8 cellular contexts compared by ENCODE assay signal in genomic region chr6:71287038-71287437, GRCh38. TPM values are rescaled to one million over a fixed set of nuclear protein-coding genes. Genes with fewer than 3 reads are reported as not detected.
DNase-seq lines count a peak whose midpoint lies in the region; ATAC-seq and TF ChIP-seq lines count a peak whose summit lies in the region.
"Had no signal": no experiment of that assay in that cellular context is flagged by ENCODE, and none has a peak within 500 bp of the region (broad histone marks: within the 10 kb centered on the region; RNA-seq: fewer than 3 reads in every experiment).

No MANE protein-coding gene starts in this region.

- H3K4me3 Mint-ChIP-seq in IgD-negative memory B cell: peak overlapping the region; percentile 81 to 95 (median 92)
- no peak overlapping the region for H3K4me3 Mint-ChIP-seq in stimulated activated memory B cell treated with anti-CD40 and anti-IgM and Interleukin-4, amounts not matched to agents 10 μg/mL and 1 μg/mL and 100 μg/mL, for 72 hours
- H3K4me3 Mint-ChIP-seq in WTC11: no peak overlapping the region
- H3K4me3 Mint-ChIP-seq in CD8-positive, alpha-beta T cell: no peak overlapping the region

- H3K4me3 ChIP-seq in CD8-positive, alpha-beta T cell (ENCODE audit: low read depth, low read length): no peak overlapping the region
- H3K4me3 ChIP-seq: K562 had no signal

- H3K27ac Mint-ChIP-seq in IgD-negative memory B cell (peak overlapping the region; percentile 80 to 94 (median 92)), WTC11 (no peak overlapping the region)
- peak overlapping the region; percentile 81 for H3K27ac Mint-ChIP-seq in stimulated activated memory B cell treated with anti-CD40 and anti-IgM and Interleukin-4, amounts not matched to agents 10 μg/mL and 1 μg/mL and 100 μg/mL, for 72 hours
- H3K27ac Mint-ChIP-seq in CD8-positive, alpha-beta T cell: no peak overlapping the region

- no peaks in the 10 kb centered on the region for H3K27me3 ChIP-seq in CD8-positive, alpha-beta T cell (ENCODE audit: insufficient read depth, low read length)

- H3K9me3 ChIP-seq in CD8-positive, alpha-beta T cell (ENCODE audit: low read length): no peaks in the 10 kb centered on the region

- H3K36me3 Mint-ChIP-seq in IgD-negative memory B cell (peaks cover 6% of the 10 kb centered on the region), WTC11 (no peaks in the 10 kb centered on the region)
- H3K36me3 Mint-ChIP-seq in stimulated activated memory B cell treated with anti-CD40 and anti-IgM and Interleukin-4, amounts not matched to agents 10 μg/mL and 1 μg/mL and 100 μg/mL, for 72 hours: peaks cover 12% of the 10 kb centered on the region
- H3K36me3 Mint-ChIP-seq in CD8-positive, alpha-beta T cell: no peaks in the 10 kb centered on the region

- no peak overlapping the region for H3K27ac ChIP-seq in CD8-positive, alpha-beta T cell (ENCODE audit: low read depth, low read length)

- no peaks in the 10 kb centered on the region for H3K27me3 Mint-ChIP-seq in IgD-negative memory B cell
- H3K27me3 Mint-ChIP-seq in stimulated activated memory B cell treated with anti-CD40 and anti-IgM and Interleukin-4, amounts not matched to agents 10 μg/mL and 1 μg/mL and 100 μg/mL, for 72 hours: no peaks in the 10 kb centered on the region
- H3K27me3 Mint-ChIP-seq in WTC11 (ENCODE audit: low read depth): no peaks in the 10 kb centered on the region
- H3K27me3 Mint-ChIP-seq in CD8-positive, alpha-beta T cell (ENCODE audit: low read depth): no peaks in the 10 kb centered on the region

- peak; percentile 83 for DNase-seq in RPMI8226
- DNase-seq in germinal center (ENCODE audit: low spot score): peak; percentile 31
- no peak for DNase-seq in WTC11 (ENCODE audit: low spot score)
- DNase-seq in CD8-positive, alpha-beta T cell: no peak

- intact Hi-C loops in CD8-positive, alpha-beta T cell (cut with DNase I, micrococcal nuclease): loop anchor here (5.0 to 10.0 kb wide), 7 partner anchors 35 to 1492 kb away; partner anchors contain the start of genes SDHAF4 (in 2 of the 2), SMAP1 (in 2 of the 2) and LMBRD1 (in 1 of the 2)

- no peak for ATAC-seq in stimulated activated memory B cell treated with anti-CD40 and anti-IgM and Interleukin-4, amounts not matched to agents 10 μg/mL and 1 μg/mL and 100 μg/mL, for 72 hours
- ATAC-seq in WTC11: no peak
- ATAC-seq in CD8-positive, alpha-beta T cell: no peak
- ATAC-seq in HG02973 (IDR thresholded peaks at IDR 0.05; ENCODE audit: unreplicated experiment): no peak
- ATAC-seq: K562 had no signal

- H3K4me1 Mint-ChIP-seq in IgD-negative memory B cell (peaks cover 38 to 42% (median 40%) of the 10 kb centered on the region in 3 donors), WTC11 (peaks cover 39% of the 10 kb centered on the region)
- peaks cover 38% of the 10 kb centered on the region for H3K4me1 Mint-ChIP-seq in stimulated activated memory B cell treated with anti-CD40 and anti-IgM and Interleukin-4, amounts not matched to agents 10 μg/mL and 1 μg/mL and 100 μg/mL, for 72 hours
- H3K4me1 Mint-ChIP-seq in CD8-positive, alpha-beta T cell (ENCODE audit: low read depth): peaks cover 38% of the 10 kb centered on the region

- H3K9me3 Mint-ChIP-seq in IgD-negative memory B cell: no peaks in the 10 kb centered on the region
- no peaks in the 10 kb centered on the region for H3K9me3 Mint-ChIP-seq in stimulated activated memory B cell treated with anti-CD40 and anti-IgM and Interleukin-4, amounts not matched to agents 10 μg/mL and 1 μg/mL and 100 μg/mL, for 72 hours
- H3K9me3 Mint-ChIP-seq in WTC11: no peaks in the 10 kb centered on the region
- H3K9me3 Mint-ChIP-seq in CD8-positive, alpha-beta T cell: no peaks in the 10 kb centered on the region

- CTCF ChIA-PET in WTC11 (lab: Charles Lee): interaction anchor here (1.4 to 2.0 kb wide), 2 partner anchors 9 to 96 kb away, joined by 4 to 5 read pairs; no protein-coding TSS in a partner anchor
- CTCF ChIA-PET in CD8-positive, alpha-beta T cell (lab: Charles Lee): interaction anchor here (2.1 kb wide), 1 partner anchor 97 kb away, joined by 9 read pairs; no protein-coding TSS in a partner anchor

- peaks cover 24% of the 10 kb centered on the region for H3K4me1 ChIP-seq in CD8-positive, alpha-beta T cell (ENCODE audit: insufficient read depth, low read length)

- no peak for TF ChIP-seq CTCF in WTC11 (IDR thresholded peaks at IDR 0.05)
- TF ChIP-seq CTCF in CD8-positive, alpha-beta T cell (IDR thresholded peaks at IDR 0.05): no peak

- H3K36me3 ChIP-seq in CD8-positive, alpha-beta T cell (ENCODE audit: insufficient read depth, low read length): no peaks in the 10 kb centered on the region

- POLR2A ChIA-PET in WTC11 (lab: Charles Lee): no interaction called here
- POLR2A ChIA-PET in CD8-positive, alpha-beta T cell (lab: Charles Lee): interaction anchor here (1.0 to 3.1 kb wide), 5 partner anchors 11 to 874 kb away, joined by 3 to 14 read pairs (median 5); partner anchors contain the start of genes FAM135A and SMAP1

TF ChIP-seq in WTC11, 78 proteins besides CTCF, POLR2A, EP300 and RAD21 (continues in another document):
- TF ChIP-seq PRRX2 (CRISPR knock-in tag; IDR thresholded peaks at IDR 0.05) (no peak), E2F5 (CRISPR knock-in tag; IDR thresholded peaks at IDR 0.05) (no peak), ATF1 (CRISPR knock-in tag; IDR thresholded peaks at IDR 0.05) (no peak), ZNF512 (CRISPR knock-in tag; IDR thresholded peaks at IDR 0.05; ENCODE audit: borderline replicate concordance) (no peak), ZNF423 (CRISPR knock-in tag; IDR thresholded peaks at IDR 0.05) (no peak), CDX4 (CRISPR knock-in tag; IDR thresholded peaks at IDR 0.05; ENCODE audit: borderline replicate concordance) (no peak), ATF6 (CRISPR knock-in tag; IDR thresholded peaks at IDR 0.05) (no peak), CREB1 (CRISPR knock-in tag; IDR thresholded peaks at IDR 0.05) (no peak)

RNA-seq across cellular contexts. Expression of gene OGFRL1, which starts 1.6 kb away (rescaled TPM):
- polyA plus RNA-seq in IgD-negative memory B cell: 2.7 TPM
- total RNA-seq in WTC11 (2021): 3.8 to 5.4 TPM (median 4.0 TPM) in 3 replicates
- 1 to 10 TPM; 9.6 to 10.0 TPM for total RNA-seq in CD8-positive, alpha-beta T cell

Comparison
In these comparisons a context has a peak if more than half of its experiments do, and no peak if none do; other contexts are left out.
1. H3K27ac Mint-ChIP-seq: peak in IgD-negative memory B cell (3 of 3) and stimulated activated memory B cell treated with anti-CD40 and anti-IgM and Interleukin-4, amounts not matched to agents 10 μg/mL and 1 μg/mL and 100 μg/mL, for 72 hours (single experiment); none in WTC11 (single experiment) and CD8-positive, alpha-beta T cell (single experiment).
2. H3K4me3 Mint-ChIP-seq: peak in IgD-negative memory B cell (4 of 4); none in stimulated activated memory B cell treated with anti-CD40 and anti-IgM and Interleukin-4, amounts not matched to agents 10 μg/mL and 1 μg/mL and 100 μg/mL, for 72 hours (single experiment), WTC11 (single experiment) and CD8-positive, alpha-beta T cell (single experiment).
3. DNase-seq: peak in RPMI8226 (single experiment) and germinal center (single experiment); none in WTC11 (single experiment) and CD8-positive, alpha-beta T cell (0 of 7).